19 cellular contexts compared by ENCODE assay signal in the genomic region with DNA sequence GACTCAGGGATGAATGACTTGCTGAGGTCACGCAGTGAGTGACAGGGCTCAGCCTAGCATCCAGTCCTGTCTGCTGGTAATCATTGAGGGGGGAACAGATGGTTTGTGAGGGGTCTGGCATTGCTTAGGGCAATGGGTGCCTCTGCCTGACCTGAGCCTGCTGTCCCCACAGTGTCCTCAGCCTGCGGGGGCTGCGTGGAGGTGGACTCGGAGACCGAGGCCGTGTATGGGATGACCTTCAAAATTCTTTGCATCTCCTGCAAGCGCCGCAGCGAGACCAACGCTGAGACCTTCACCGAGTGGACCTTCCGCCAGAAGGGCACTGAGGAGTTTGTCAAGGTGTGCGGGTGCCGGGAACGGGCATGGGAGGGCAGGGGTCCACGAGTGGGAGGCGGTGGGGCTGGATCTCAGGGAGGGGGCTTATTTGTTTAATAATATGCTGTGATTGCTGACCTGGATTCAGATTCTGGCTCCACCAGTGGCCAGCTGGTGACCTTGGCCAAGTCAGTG. TPM values are rescaled to one million over a fixed set of nuclear protein-coding genes. Genes with fewer than 3 reads are reported as not detected.
"Had no signal": no experiment of that assay in that cellular context is flagged by ENCODE, and none has a peak within 500 bp of the region (broad histone marks: within the 10 kb centered on the region; RNA-seq: fewer than 3 reads in every experiment).

No MANE protein-coding gene starts in this region.

- ATAC-seq: activated T-helper 17 cell treated with anti-CD3 and anti-CD28 coated beads, Interleukin-2, amount 50 U/mL, for 72 hours; left ventricle myocardium superior had no signal

- DNase-seq: activated CD8-positive, alpha-beta memory T cell treated with anti-CD3 and anti-CD28 coated beads, Interleukin-2, amount 50 U/mL, for 4 hours; activated naive CD8-positive, alpha-beta T cell treated with anti-CD3 and anti-CD28 coated beads for 36 hours; activated T-cell treated with anti-CD3 and anti-CD28 coated beads, Interleukin-2, amount 50 U/mL, for 24 hours; amniotic stem cell; colonic mucosa; foreskin melanocyte; hypothalamus; left ventricle myocardium superior; mammary epithelial cell; midbrain; stimulated activated CD4-positive, alpha-beta T cell treated with anti-CD3 and anti-CD28 coated beads, Interleukin-12 subunit alpha, Interleukin-12 subunit beta, amount 100 ng/mL, for 4 hours; tibial artery had no signal

- H3K27ac Mint-ChIP-seq: activated naive CD8-positive, alpha-beta T cell treated with anti-CD3 and anti-CD28 coated beads for 36 hours; activated T-helper 17 cell treated with anti-CD3 and anti-CD28 coated beads, Interleukin-2, amount 50 U/mL, for 72 hours; nephron; progenitor cell of endocrine pancreas; stimulated activated naive CD8-positive, alpha-beta T cell treated with anti-CD3 and anti-CD28 coated beads, Interleukin-15, Interleukin-2, amounts not matched to agents 100 ng/mL and 50 ng/mL, for 24 hours had no signal

- H3K27ac ChIP-seq: colonic mucosa had no signal

- H3K27me3 ChIP-seq: tibial artery had no signal

- H3K9me3 ChIP-seq: colonic mucosa, tibial artery had no signal

- H3K36me3 ChIP-seq: colonic mucosa had no signal

- H3K9me3 Mint-ChIP-seq: activated naive CD8-positive, alpha-beta T cell treated with anti-CD3 and anti-CD28 coated beads for 36 hours; activated T-cell treated with anti-CD3 and anti-CD28 coated beads, Interleukin-2, amount 50 U/mL, for 24 hours; activated T-helper 17 cell treated with anti-CD3 and anti-CD28 coated beads, Interleukin-2, amount 50 U/mL, for 72 hours; nephron; stimulated activated naive CD8-positive, alpha-beta T cell treated with anti-CD3 and anti-CD28 coated beads, Interleukin-15, Interleukin-2, amounts not matched to agents 100 ng/mL and 50 ng/mL, for 24 hours had no signal

- H3K4me3 Mint-ChIP-seq: activated naive CD8-positive, alpha-beta T cell treated with anti-CD3 and anti-CD28 coated beads for 36 hours; stimulated activated naive CD8-positive, alpha-beta T cell treated with anti-CD3 and anti-CD28 coated beads, Interleukin-15, Interleukin-2, amounts not matched to agents 100 ng/mL and 50 ng/mL, for 24 hours had no signal

- H3K4me3 ChIP-seq: colonic mucosa, tibial artery had no signal

- H3K4me1 ChIP-seq: colonic mucosa had no signal

RNA-seq across cellular contexts. Expression of gene HPN, which starts 9.1 kb away (rescaled TPM):
- total RNA-seq: bronchial epithelial cell; osteocyte; T-helper 2 cell treated with Interferon-gamma antibody and Interleukin-4, amounts not matched to agents 100 ng/mL and 5 ng/mL, for 36 hours had no signal
- polyA plus RNA-seq: mammary epithelial cell had no signal
